Comparison of ENCODE assay signal across 8 cellular contexts in the genomic region with DNA sequence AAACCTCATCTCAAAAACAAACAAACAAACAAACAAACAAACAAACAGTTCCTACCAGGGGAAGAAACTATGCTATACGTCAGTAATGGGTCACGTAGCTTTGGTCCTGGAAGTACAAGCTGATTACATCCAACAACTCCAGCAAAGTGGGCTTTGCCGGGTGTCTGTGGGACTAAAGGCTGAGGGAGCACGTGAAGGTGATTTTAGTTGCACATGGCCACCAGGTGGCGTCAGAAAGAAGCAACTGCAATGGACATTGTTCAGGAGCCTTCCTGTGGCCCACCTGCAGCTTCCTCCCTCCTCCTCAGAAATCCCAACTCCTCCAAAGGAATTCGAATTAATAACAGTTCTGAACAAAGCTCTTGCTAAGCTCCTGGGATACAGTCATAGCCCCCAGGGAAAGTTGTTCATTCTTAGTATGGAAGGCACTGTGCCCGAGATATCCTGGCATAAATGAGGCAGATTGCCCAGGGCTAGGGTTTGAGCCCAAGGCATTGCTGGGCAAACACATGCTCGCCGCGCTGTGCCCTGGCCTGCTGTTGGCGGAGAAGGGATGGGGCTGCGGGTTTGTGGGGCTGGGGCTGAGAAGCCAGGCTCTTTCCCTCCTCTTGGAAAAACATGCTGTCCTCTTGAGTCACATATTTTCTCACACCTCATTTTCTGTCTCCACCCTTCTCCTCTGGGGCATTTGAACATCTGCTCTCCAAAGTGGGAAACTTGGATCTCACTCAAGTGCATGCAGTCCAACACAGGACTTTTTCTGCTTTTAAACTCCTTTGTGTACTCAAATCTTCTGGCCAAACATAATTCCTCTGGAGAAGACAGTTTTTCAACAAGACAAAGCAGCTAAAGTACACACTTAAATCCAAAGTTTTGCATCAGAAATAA. TPM values are rescaled to one million over a fixed set of nuclear protein-coding genes. Genes with fewer than 3 reads are reported as not detected.
A peak's percentile ranks its signal among the peaks of the same experiment; 100 is the strongest.
DNase-seq lines count a peak whose midpoint lies in the region; ATAC-seq and TF ChIP-seq lines count a peak whose summit lies in the region.

No MANE protein-coding gene starts in this region.

- peak overlapping the region in 1 of 2 experiments; percentile 46; a peak in 2 of 4 replicates for H3K4me3 ChIP-seq in Panc1 (ENCODE audit: low read depth in 2 of 2, low read length in 2 of 2)

- H3K4me1 Mint-ChIP-seq in activated T-helper 1 cell treated with anti-CD3 and anti-CD28 coated beads, Interleukin-12 subunit alpha, Interleukin-12 subunit beta, Interleukin-2, Interleukin-4 antibody, amounts not matched to agents 30 ng/mL and 10 ng/mL and 1 ng/mL, durations not matched to agents 14 hours and 24 hours and 36 hours (ENCODE audit: low read depth) = no peaks in the 10 kb centered on the region
- peaks cover 40% of the 10 kb centered on the region for H3K4me1 Mint-ChIP-seq in nephron

- POLR2A ChIA-PET in Panc1 (lab: Charles Lee) = interaction anchor here (0.6 to 1.1 kb wide), 3 partner anchors 12 to 24 kb away, joined by 3 to 7 read pairs (median 3); no protein-coding TSS in a partner anchor

- in situ Hi-C loops in Panc1 (cut with HindIII; ENCODE audit: low pct_unique_long_range_greater_than_20kb, low sequenced_read_pairs) = no loop called here

- peak; percentile 76 for DNase-seq in GM10266 (ENCODE audit: extremely low spot score)
- peak; percentile 62 for DNase-seq in HuH-7 (ENCODE audit: low spot score)
- DNase-seq in Panc1 (ENCODE audit: low read depth, low spot score) = peak; percentile 57
- peak; percentile 45 for DNase-seq in activated T-helper 1 cell treated with anti-CD3 and anti-CD28 coated beads, Interleukin-12 subunit alpha, Interleukin-12 subunit beta, Interleukin-2, Interleukin-4 antibody, amounts not matched to agents 30 ng/mL and 10 ng/mL and 1 ng/mL, durations not matched to agents 14 hours and 24 hours and 36 hours (ENCODE audit: low spot score)
- peak; percentile 72 for DNase-seq in fibroblast of peridontal ligament (ENCODE audit: extremely low read depth)
- DNase-seq in stimulated activated naive CD4-positive, alpha-beta T cell treated with Interleukin-2 at 50 U/mL for 16 hours (lab: John Stamatoyannopoulos, UW) = peak; percentile 58

- H3K9me3 Mint-ChIP-seq in activated T-helper 1 cell treated with anti-CD3 and anti-CD28 coated beads, Interleukin-12 subunit alpha, Interleukin-12 subunit beta, Interleukin-2, Interleukin-4 antibody, amounts not matched to agents 30 ng/mL and 10 ng/mL and 1 ng/mL, durations not matched to agents 14 hours and 24 hours and 36 hours = no peaks in the 10 kb centered on the region
- no peaks in the 10 kb centered on the region for H3K9me3 Mint-ChIP-seq in nephron

- intact Hi-C loops in Panc1 (cut with micrococcal nuclease; ENCODE audit: unreplicated experiment) = loop anchor here (1.0 to 5.0 kb wide), 2 partner anchors 49 to 70 kb away; partner anchors contain the start of gene GPSM2
- intact Hi-C loops in activated T-helper 1 cell treated with anti-CD3 and anti-CD28 coated beads, Interleukin-12 subunit alpha, Interleukin-12 subunit beta, Interleukin-2, Interleukin-4 antibody, amounts not matched to agents 30 ng/mL and 10 ng/mL and 1 ng/mL, durations not matched to agents 14 hours and 24 hours and 36 hours (cut with micrococcal nuclease) = loop anchor here (1.0 kb wide), 2 partner anchors 70 to 284 kb away; a partner anchor contains a TSS

- H3K27me3 ChIP-seq in Panc1 (ENCODE audit: control insufficient read depth, insufficient read depth, low read length) = no peaks in the 10 kb centered on the region

- peaks cover 6% of the 10 kb centered on the region for H3K27me3 Mint-ChIP-seq in activated T-helper 1 cell treated with anti-CD3 and anti-CD28 coated beads, Interleukin-12 subunit alpha, Interleukin-12 subunit beta, Interleukin-2, Interleukin-4 antibody, amounts not matched to agents 30 ng/mL and 10 ng/mL and 1 ng/mL, durations not matched to agents 14 hours and 24 hours and 36 hours (ENCODE audit: insufficient read depth)
- no peaks in the 10 kb centered on the region for H3K27me3 Mint-ChIP-seq in nephron (ENCODE audit: low read depth)

- CTCF ChIA-PET in Panc1 (lab: Charles Lee) = interaction anchor here (0.7 kb wide), 2 partner anchors 70 to 135 kb away, joined by 3 read pairs; partner anchors contain the start of gene CLCC1

- peak; percentile 71 for ATAC-seq in Panc1
- ATAC-seq in HG03108 (IDR thresholded peaks at IDR 0.05; ENCODE audit: unreplicated experiment) = no peak

- peaks cover 38% of the 10 kb centered on the region for H3K4me1 ChIP-seq in Panc1 (ENCODE audit: control insufficient read depth, insufficient read depth, low read length)

- peak; percentile 81 for TF ChIP-seq CTCF in GM10266 (IDR thresholded peaks at IDR 0.05; ENCODE audit: control insufficient read depth, insufficient read depth, low read depth, missing control alignments)
- TF ChIP-seq CTCF in Panc1 (IDR thresholded peaks at IDR 0.05) = peak; percentile 79
- peak; percentile 70 to 73 (median 72) for TF ChIP-seq CTCF in nephron (IDR thresholded peaks at IDR 0.05; ENCODE audit: unreplicated experiment in 3 of 3)

- no peak overlapping the region for H3K4me3 Mint-ChIP-seq in activated T-helper 1 cell treated with anti-CD3 and anti-CD28 coated beads, Interleukin-12 subunit alpha, Interleukin-12 subunit beta, Interleukin-2, Interleukin-4 antibody, amounts not matched to agents 30 ng/mL and 10 ng/mL and 1 ng/mL, durations not matched to agents 14 hours and 24 hours and 36 hours
- no peak overlapping the region for H3K4me3 Mint-ChIP-seq in nephron

- no peaks in the 10 kb centered on the region for H3K36me3 Mint-ChIP-seq in activated T-helper 1 cell treated with anti-CD3 and anti-CD28 coated beads, Interleukin-12 subunit alpha, Interleukin-12 subunit beta, Interleukin-2, Interleukin-4 antibody, amounts not matched to agents 30 ng/mL and 10 ng/mL and 1 ng/mL, durations not matched to agents 14 hours and 24 hours and 36 hours (ENCODE audit: low read depth)
- no peaks in the 10 kb centered on the region for H3K36me3 Mint-ChIP-seq in nephron (ENCODE audit: low read depth)

- H3K36me3 ChIP-seq in Panc1 (ENCODE audit: control insufficient read depth, insufficient read depth, low read length) = no peaks in the 10 kb centered on the region

- no TSS peak for BruUV-seq in Panc1 (replicated peaks; lab: Mats Ljungman, UMichigan)

- H3K27ac Mint-ChIP-seq in activated T-helper 1 cell treated with anti-CD3 and anti-CD28 coated beads, Interleukin-12 subunit alpha, Interleukin-12 subunit beta, Interleukin-2, Interleukin-4 antibody, amounts not matched to agents 30 ng/mL and 10 ng/mL and 1 ng/mL, durations not matched to agents 14 hours and 24 hours and 36 hours = no peak overlapping the region
- H3K27ac Mint-ChIP-seq in nephron = peak overlapping the region; percentile 25 to 91 (median 52)

- H3K27ac ChIP-seq in Panc1 (ENCODE audit: low read length) = peak overlapping the region; percentile 98

- no peaks in the 10 kb centered on the region for H3K9me3 ChIP-seq in Panc1 (ENCODE audit: control insufficient read depth, insufficient read depth, low read depth, low read length)

RNA-seq across cellular contexts. Expression of gene AKNAD1, which starts 28.6 kb away (rescaled TPM):
- 0.26 TPM for total RNA-seq in Panc1 (2021; ENCODE audit: unreplicated experiment)
- 1.0 TPM for polyA plus RNA-seq in Panc1 (2012; ENCODE audit: insufficient read length)
- not detected in 2 replicates for total RNA-seq in activated T-helper 1 cell treated with anti-CD3 and anti-CD28 coated beads, Interleukin-12 subunit alpha, Interleukin-12 subunit beta, Interleukin-2, Interleukin-4 antibody, amounts not matched to agents 30 ng/mL and 10 ng/mL and 1 ng/mL, durations not matched to agents 14 hours and 24 hours and 36 hours

RNA-seq across cellular contexts. Expression of gene GPSM2, which starts 48.5 kb away (rescaled TPM):
- total RNA-seq in Panc1 (2021; ENCODE audit: unreplicated experiment) = 36.3 TPM
- polyA plus RNA-seq in Panc1 (2012; ENCODE audit: insufficient read length) = 16.2 TPM
- total RNA-seq in activated T-helper 1 cell treated with anti-CD3 and anti-CD28 coated beads, Interleukin-12 subunit alpha, Interleukin-12 subunit beta, Interleukin-2, Interleukin-4 antibody, amounts not matched to agents 30 ng/mL and 10 ng/mL and 1 ng/mL, durations not matched to agents 14 hours and 24 hours and 36 hours = 8.4 and 9.5 TPM in 2 replicates
